20 cellular contexts compared by ENCODE assay signal in genomic region chr4:144338834-144339233, GRCh38.
"Had no signal": no experiment of that assay in that cellular context is flagged by ENCODE, and none has a peak within 500 bp of the region (broad histone marks: within the 10 kb centered on the region; RNA-seq: fewer than 3 reads in every experiment).

No MANE protein-coding gene starts in this region.

- H3K27me3 Mint-ChIP-seq: activated CD4-positive, alpha-beta T cell treated with anti-CD3 and anti-CD28 coated beads for 36 hours; activated CD8-positive, alpha-beta T cell treated with anti-CD3 and anti-CD28 coated beads for 36 hours; natural killer cell treated with Interleukin-12 subunit alpha and Interleukin-12 subunit beta and Interleukin-15 and Interleukin-18, amount 100 ng/mL, for 72 hours had no signal

- H3K4me1 Mint-ChIP-seq: activated CD4-positive, alpha-beta T cell treated with anti-CD3 and anti-CD28 coated beads for 36 hours; T-cell had no signal

- H3K36me3 ChIP-seq: adrenal gland, colonic mucosa, gastrocnemius medialis, heart right ventricle, sigmoid colon, suprapubic skin had no signal

- H3K4me3 Mint-ChIP-seq: activated CD4-positive, alpha-beta T cell treated with anti-CD3 and anti-CD28 coated beads for 36 hours; activated CD8-positive, alpha-beta T cell treated with anti-CD3 and anti-CD28 coated beads for 36 hours; natural killer cell treated with Interleukin-12 subunit alpha and Interleukin-12 subunit beta and Interleukin-15 and Interleukin-18, amount 100 ng/mL, for 72 hours; T-cell had no signal

- DNase-seq: activated CD4-positive, alpha-beta T cell treated with anti-CD3 and anti-CD28 coated beads for 36 hours; activated CD8-positive, alpha-beta memory T cell treated with anti-CD3 and anti-CD28 coated beads, Interleukin-2, amount 50 U/mL, for 48 hours; activated CD8-positive, alpha-beta T cell treated with anti-CD3 and anti-CD28 coated beads for 36 hours; activated naive CD4-positive, alpha-beta T cell treated with Interleukin-2 at 50 U/mL for 16 hours; adrenal gland; caudate nucleus; colonic mucosa; effector CD8-positive, alpha-beta T cell; gastrocnemius medialis; heart right ventricle; left cardiac atrium; mammary epithelial cell; psoas muscle; sigmoid colon; stimulated activated CD4-positive, alpha-beta T cell treated with anti-CD3 and anti-CD28 coated beads, Interleukin-12 subunit alpha, Interleukin-12 subunit beta, amount 100 ng/mL, for 4 hours; stimulated activated naive CD4-positive, alpha-beta T cell; T-cell had no signal

- H3K9me3 ChIP-seq: adrenal gland, colonic mucosa, gastrocnemius medialis, heart right ventricle, psoas muscle, sigmoid colon, suprapubic skin had no signal

- H3K27ac Mint-ChIP-seq: activated CD4-positive, alpha-beta T cell treated with anti-CD3 and anti-CD28 coated beads for 36 hours; activated CD8-positive, alpha-beta T cell treated with anti-CD3 and anti-CD28 coated beads for 36 hours; natural killer cell treated with Interleukin-12 subunit alpha and Interleukin-12 subunit beta and Interleukin-15 and Interleukin-18, amount 100 ng/mL, for 72 hours; T-cell had no signal

- H3K4me1 ChIP-seq: adrenal gland, colonic mucosa, gastrocnemius medialis, heart right ventricle, psoas muscle, sigmoid colon, suprapubic skin had no signal

- H3K9me3 Mint-ChIP-seq: activated CD8-positive, alpha-beta T cell treated with anti-CD3 and anti-CD28 coated beads for 36 hours had no signal

- H3K27me3 ChIP-seq: adrenal gland, colonic mucosa, gastrocnemius medialis, heart right ventricle, sigmoid colon, suprapubic skin had no signal

- H3K4me3 ChIP-seq: adrenal gland, colonic mucosa, gastrocnemius medialis, heart right ventricle, psoas muscle, sigmoid colon, suprapubic skin had no signal

- H3K36me3 Mint-ChIP-seq: T-cell had no signal

- ATAC-seq: activated CD4-positive, alpha-beta T cell treated with anti-CD3 and anti-CD28 coated beads for 36 hours; gastrocnemius medialis; heart right ventricle; left cardiac atrium; psoas muscle; T-cell had no signal

- H3K27ac ChIP-seq: adrenal gland, colonic mucosa, gastrocnemius medialis, heart right ventricle, psoas muscle, sigmoid colon, suprapubic skin, VCaP had no signal
